Comparison of ENCODE assay signal across 8 cellular contexts in genomic region chr2:235008584-235009044, GRCh38. TPM values are rescaled to one million over a fixed set of nuclear protein-coding genes. Genes with fewer than 3 reads are reported as not detected.
DNase-seq lines count a peak whose midpoint lies in the region; ATAC-seq and TF ChIP-seq lines count a peak whose summit lies in the region.

No MANE protein-coding gene starts in this region.

- BruUV-seq in OCI-LY7 (replicated peaks; lab: Mats Ljungman, UMichigan): no TSS peak

- H3K4me3 ChIP-seq in epithelial cell of esophagus (ENCODE audit: low read length) (no peak overlapping the region), OCI-LY7 (ENCODE audit: low read depth, low read length, poor library complexity, severe bottlenecking) (no peak overlapping the region), brain microvascular endothelial cell (ENCODE audit: low read depth, low read length) (no peak overlapping the region)

- no peak overlapping the region for H3K4me2 ChIP-seq in OCI-LY7 (ENCODE audit: low read length)

- H3K27ac Mint-ChIP-seq in nephron progenitor cell: peak overlapping the region; percentile 41

- H3K9me3 Mint-ChIP-seq in nephron progenitor cell: peaks cover 5% of the 10 kb centered on the region

- H3K27me3 Mint-ChIP-seq in nephron progenitor cell (ENCODE audit: low read depth, poor library complexity): peaks cover 4% of the 10 kb centered on the region

- TF ChIP-seq CTCF in epithelial cell of esophagus (IDR thresholded peaks at IDR 0.05; ENCODE audit: insufficient read depth, low read depth, low read length, missing control alignments) (no peak), nephron progenitor cell (IDR thresholded peaks at IDR 0.05) (no peak), OCI-LY7 (conservative IDR thresholded peaks at IDR 0.05; ENCODE audit: low read length) (no peak), brain microvascular endothelial cell (IDR thresholded peaks at IDR 0.05; ENCODE audit: low read depth, low read length, missing control alignments) (no peak)

- H3K4me1 ChIP-seq in OCI-LY7 (ENCODE audit: insufficient read depth, low read length, poor library complexity, severe bottlenecking): no peaks in the 10 kb centered on the region

- H3K9me3 ChIP-seq in OCI-LY7 (ENCODE audit: low read length): no peaks in the 10 kb centered on the region

- in situ Hi-C loops in brain microvascular endothelial cell (cut with HindIII; ENCODE audit: low pct_ligation_motif_present, low sequenced_read_pairs): no loop called here

- no peaks in the 10 kb centered on the region for H4K20me1 ChIP-seq in OCI-LY7 (ENCODE audit: insufficient read depth, low read length)

- no peaks in the 10 kb centered on the region for H3K79me2 ChIP-seq in OCI-LY7 (ENCODE audit: insufficient read depth, low read depth, low read length)

- H3K36me3 ChIP-seq in OCI-LY7 (ENCODE audit: insufficient read depth, low read length) (no peaks in the 10 kb centered on the region), brain microvascular endothelial cell (replicated peaks) (no peaks in the 10 kb centered on the region)

- H3K4me3 Mint-ChIP-seq in nephron progenitor cell: no peak overlapping the region

- CTCF ChIA-PET in OCI-LY7 (lab: Charles Lee; ENCODE audit: unreplicated experiment): no interaction called here

- DNase-seq in DMS79 (lab: John Stamatoyannopoulos, UW): peak; percentile 19
- DNase-seq in NCI-H345 treated with DMSO at 0.1 percent for 48 hours (lab: John Stamatoyannopoulos, UW; ENCODE audit: unreplicated experiment): peak; percentile 59
- peak; percentile 95 for DNase-seq in epithelial cell of esophagus (ENCODE audit: low read depth)
- DNase-seq in nephron progenitor cell: no peak
- DNase-seq in OCI-LY7 (ENCODE audit: low spot score): no peak
- no peak for DNase-seq in Ammon's horn (ENCODE audit: low spot score)
- no peak for DNase-seq in brain microvascular endothelial cell

- intact Hi-C loops in OCI-LY7 (cut with micrococcal nuclease; ENCODE audit: unreplicated experiment): no loop called here

- ATAC-seq in HG03108 (IDR thresholded peaks at IDR 0.05; ENCODE audit: unreplicated experiment): no peak

- POLR2A ChIA-PET in OCI-LY7 (lab: Charles Lee): interaction anchor here (0.5 to 0.6 kb wide), 2 partner anchors 934 to 1747 kb away, joined by 4 read pairs; no protein-coding TSS in a partner anchor

- peaks cover 73% of the 10 kb centered on the region for H3K4me1 Mint-ChIP-seq in nephron progenitor cell

- H2AFZ ChIP-seq in OCI-LY7 (ENCODE audit: low read length): no peak overlapping the region

- H3K27ac ChIP-seq in OCI-LY7 (ENCODE audit: low read depth, low read length, poor library complexity, severe bottlenecking) (no peak overlapping the region), brain microvascular endothelial cell (no peak overlapping the region)

- H3K36me3 Mint-ChIP-seq in nephron progenitor cell (ENCODE audit: low read depth): peaks cover 23% of the 10 kb centered on the region

- H3K9me2 ChIP-seq in OCI-LY7 (ENCODE audit: insufficient read depth, low read length): no peaks in the 10 kb centered on the region

- no peaks in the 10 kb centered on the region for H3K27me3 ChIP-seq in brain microvascular endothelial cell (replicated peaks)

RNA-seq across cellular contexts. Expression of gene SH3BP4, which starts 56.8 kb away (rescaled TPM):
- total RNA-seq in OCI-LY7 (2014; rRNA removed; shearing (Covaris generic)): not detected in 2 replicates
- 0.06 TPM in 1 of 2 replicates, not detected in the other for total RNA-seq in OCI-LY7 (2022)

Comparison
In these comparisons a context has a peak if more than half of its experiments do, and no peak if none do; other contexts are left out.
1. DNase-seq: peak in DMS79 (single experiment), NCI-H345 treated with DMSO at 0.1 percent for 48 hours (single experiment) and epithelial cell of esophagus (single experiment); none in nephron progenitor cell (single experiment), OCI-LY7 (single experiment), Ammon's horn (single experiment) and brain microvascular endothelial cell (single experiment).